13 cellular contexts compared by ENCODE assay signal in genomic region chr15:58137686-58138085, GRCh38. TPM values are rescaled to one million over a fixed set of nuclear protein-coding genes. Genes with fewer than 3 reads are reported as not detected.
A peak's percentile ranks its signal among the peaks of the same experiment; 100 is the strongest.
DNase-seq lines count a peak whose midpoint lies in the region; ATAC-seq and TF ChIP-seq lines count a peak whose summit lies in the region.
"Had no signal": no experiment of that assay in that cellular context is flagged by ENCODE, and none has a peak within 500 bp of the region (broad histone marks: within the 10 kb centered on the region; RNA-seq: fewer than 3 reads in every experiment).

No MANE protein-coding gene starts in this region.

- peaks cover 15% of the 10 kb centered on the region for H3K4me1 Mint-ChIP-seq in activated naive CD8-positive, alpha-beta T cell treated with anti-CD3 and anti-CD28 coated beads, Interleukin-2, amount 50 U/mL, for 24 hours
- H3K4me1 Mint-ChIP-seq in activated naive CD8-positive, alpha-beta T cell treated with anti-CD3 and anti-CD28 coated beads for 36 hours = no peaks in the 10 kb centered on the region
- no peaks in the 10 kb centered on the region for H3K4me1 Mint-ChIP-seq in activated CD4-positive, alpha-beta memory T cell treated with anti-CD3 and anti-CD28 coated beads, Interleukin-2, amount 10 ng/mL, durations not matched to agents 7 days and 5 days
- no peaks in the 10 kb centered on the region for H3K4me1 Mint-ChIP-seq in stimulated activated naive B cell treated with anti-CD40 and anti-IgM and Interleukin-4, amounts not matched to agents 10 μg/mL and 1 μg/mL and 100 μg/mL, for 72 hours

- H3K36me3 ChIP-seq in OCI-LY3 (replicated peaks; ENCODE audit: low read depth, low read length) = no peaks in the 10 kb centered on the region
- H3K36me3 ChIP-seq in neutrophil = peaks cover 17% of the 10 kb centered on the region

- no peaks in the 10 kb centered on the region for H3K79me2 ChIP-seq in OCI-LY3 (ENCODE audit: low read length)

- no peaks in the 10 kb centered on the region for H4K20me1 ChIP-seq in OCI-LY3 (ENCODE audit: insufficient read depth, low read length)

- peaks cover 32% of the 10 kb centered on the region for H3K4me1 ChIP-seq in OCI-LY3 (ENCODE audit: low read length)
- H3K4me1 ChIP-seq in neutrophil (ENCODE audit: control insufficient read depth in 1 of 2, insufficient read depth in 1 of 2, low read depth in 1 of 2, low read length in 1 of 2) = peaks cover 34 to 39% of the 10 kb centered on the region in 2 experiments

- H3K9ac ChIP-seq in OCI-LY3 (ENCODE audit: low read length) = peak overlapping the region; percentile 11; the same call in 1 of the 2 replicates

- peak; percentile 28 for ATAC-seq in activated naive CD8-positive, alpha-beta T cell treated with anti-CD3 and anti-CD28 coated beads, Interleukin-2, amount 50 U/mL, for 24 hours
- no peak for ATAC-seq in stimulated activated naive B cell treated with anti-CD40 and anti-IgM and Interleukin-4, amounts not matched to agents 10 μg/mL and 1 μg/mL and 100 μg/mL, for 72 hours (replicated peaks)
- ATAC-seq: GM23338 had no signal

- no peaks in the 10 kb centered on the region for H3K36me3 Mint-ChIP-seq in activated naive CD8-positive, alpha-beta T cell treated with anti-CD3 and anti-CD28 coated beads, Interleukin-2, amount 50 U/mL, for 24 hours (ENCODE audit: low read depth)
- H3K36me3 Mint-ChIP-seq in activated naive CD8-positive, alpha-beta T cell treated with anti-CD3 and anti-CD28 coated beads for 36 hours = no peaks in the 10 kb centered on the region
- H3K36me3 Mint-ChIP-seq in activated CD4-positive, alpha-beta memory T cell treated with anti-CD3 and anti-CD28 coated beads, Interleukin-2, amount 10 ng/mL, durations not matched to agents 7 days and 5 days (ENCODE audit: low read depth) = no peaks in the 10 kb centered on the region
- H3K36me3 Mint-ChIP-seq in stimulated activated naive B cell treated with anti-CD40 and anti-IgM and Interleukin-4, amounts not matched to agents 10 μg/mL and 1 μg/mL and 100 μg/mL, for 72 hours = no peaks in the 10 kb centered on the region

- POLR2A ChIA-PET in activated CD4-positive, alpha-beta memory T cell treated with anti-CD3 and anti-CD28 coated beads, Interleukin-2, amount 10 ng/mL, durations not matched to agents 7 days and 5 days (lab: Charles Lee) = no interaction called here

- no peak overlapping the region for H3K27ac ChIP-seq in OCI-LY3 (ENCODE audit: low read length)
- peak overlapping the region; percentile 98 for H3K27ac ChIP-seq in neutrophil

- CTCF ChIA-PET in activated CD4-positive, alpha-beta memory T cell treated with anti-CD3 and anti-CD28 coated beads, Interleukin-2, amount 10 ng/mL, durations not matched to agents 7 days and 5 days (lab: Charles Lee) = no interaction called here

- H3K27me3 ChIP-seq in OCI-LY3 (ENCODE audit: low read depth, low read length) (no peaks in the 10 kb centered on the region), neutrophil (peaks cover 9% of the 10 kb centered on the region)

- TF ChIP-seq CTCF in OCI-LY3 (IDR thresholded peaks at IDR 0.05; ENCODE audit: low read depth, low read length) (no peak), neutrophil (IDR thresholded peaks at IDR 0.05) (no peak)

- no peak for DNase-seq in activated naive CD8-positive, alpha-beta T cell treated with anti-CD3 and anti-CD28 coated beads, Interleukin-2, amount 50 U/mL, for 24 hours
- no peak for DNase-seq in activated naive CD8-positive, alpha-beta T cell treated with anti-CD3 and anti-CD28 coated beads for 36 hours
- DNase-seq in OCI-M2 (lab: John Stamatoyannopoulos, UW; ENCODE audit: unreplicated experiment) = no peak
- no peak for DNase-seq in activated CD4-positive, alpha-beta memory T cell treated with anti-CD3 and anti-CD28 coated beads, Interleukin-2, amount 10 ng/mL, durations not matched to agents 7 days and 5 days
- no peak for DNase-seq in stimulated activated naive B cell treated with anti-CD40 and anti-IgM and Interleukin-4, amounts not matched to agents 10 μg/mL and 1 μg/mL and 100 μg/mL, for 72 hours
- DNase-seq: DMS53, GF-D8, H7, IMR-90 had no signal

- H3K9me3 ChIP-seq in OCI-LY3 (ENCODE audit: insufficient read depth, low read length) = no peaks in the 10 kb centered on the region
- no peaks in the 10 kb centered on the region for H3K9me3 ChIP-seq in neutrophil

- H3K4me3 Mint-ChIP-seq in activated naive CD8-positive, alpha-beta T cell treated with anti-CD3 and anti-CD28 coated beads, Interleukin-2, amount 50 U/mL, for 24 hours = no peak overlapping the region
- no peak overlapping the region for H3K4me3 Mint-ChIP-seq in activated naive CD8-positive, alpha-beta T cell treated with anti-CD3 and anti-CD28 coated beads for 36 hours
- H3K4me3 Mint-ChIP-seq in activated CD4-positive, alpha-beta memory T cell treated with anti-CD3 and anti-CD28 coated beads, Interleukin-2, amount 10 ng/mL, durations not matched to agents 7 days and 5 days = no peak overlapping the region
- H3K4me3 Mint-ChIP-seq in stimulated activated naive B cell treated with anti-CD40 and anti-IgM and Interleukin-4, amounts not matched to agents 10 μg/mL and 1 μg/mL and 100 μg/mL, for 72 hours = no peak overlapping the region
- H3K4me3 Mint-ChIP-seq: GM23338 had no signal

- H3K4me3 ChIP-seq in OCI-LY3 (ENCODE audit: low read length) (peak overlapping the region; percentile 61), neutrophil (ENCODE audit: low read depth in 1 of 2, low read length in 1 of 2) (peak overlapping the region; percentile 80 to 81)
- H3K4me3 ChIP-seq: GM23338 had no signal

- H3K27ac Mint-ChIP-seq in activated naive CD8-positive, alpha-beta T cell treated with anti-CD3 and anti-CD28 coated beads, Interleukin-2, amount 50 U/mL, for 24 hours = no peak overlapping the region
- no peak overlapping the region for H3K27ac Mint-ChIP-seq in activated naive CD8-positive, alpha-beta T cell treated with anti-CD3 and anti-CD28 coated beads for 36 hours
- no peak overlapping the region for H3K27ac Mint-ChIP-seq in activated CD4-positive, alpha-beta memory T cell treated with anti-CD3 and anti-CD28 coated beads, Interleukin-2, amount 10 ng/mL, durations not matched to agents 7 days and 5 days
- no peak overlapping the region for H3K27ac Mint-ChIP-seq in stimulated activated naive B cell treated with anti-CD40 and anti-IgM and Interleukin-4, amounts not matched to agents 10 μg/mL and 1 μg/mL and 100 μg/mL, for 72 hours
- H3K27ac Mint-ChIP-seq: GM23338 had no signal

- H2AFZ ChIP-seq in OCI-LY3 (ENCODE audit: low read depth, low read length) = peak overlapping the region; percentile 54; the same call in 1 of the 2 replicates

- H3K4me2 ChIP-seq in OCI-LY3 (ENCODE audit: low read length) = peak overlapping the region; percentile 83
- H3K4me2 ChIP-seq: GM23338 had no signal

- no peaks in the 10 kb centered on the region for H3K9me3 Mint-ChIP-seq in activated naive CD8-positive, alpha-beta T cell treated with anti-CD3 and anti-CD28 coated beads, Interleukin-2, amount 50 U/mL, for 24 hours
- no peaks in the 10 kb centered on the region for H3K9me3 Mint-ChIP-seq in activated naive CD8-positive, alpha-beta T cell treated with anti-CD3 and anti-CD28 coated beads for 36 hours
- no peaks in the 10 kb centered on the region for H3K9me3 Mint-ChIP-seq in activated CD4-positive, alpha-beta memory T cell treated with anti-CD3 and anti-CD28 coated beads, Interleukin-2, amount 10 ng/mL, durations not matched to agents 7 days and 5 days
- H3K9me3 Mint-ChIP-seq in stimulated activated naive B cell treated with anti-CD40 and anti-IgM and Interleukin-4, amounts not matched to agents 10 μg/mL and 1 μg/mL and 100 μg/mL, for 72 hours = no peaks in the 10 kb centered on the region
- H3K9me3 Mint-ChIP-seq: GM23338 had no signal

- peaks cover 17% of the 10 kb centered on the region for H3K27me3 Mint-ChIP-seq in activated naive CD8-positive, alpha-beta T cell treated with anti-CD3 and anti-CD28 coated beads, Interleukin-2, amount 50 U/mL, for 24 hours
- H3K27me3 Mint-ChIP-seq in activated naive CD8-positive, alpha-beta T cell treated with anti-CD3 and anti-CD28 coated beads for 36 hours = peaks cover 10% of the 10 kb centered on the region
- peaks cover 34% of the 10 kb centered on the region for H3K27me3 Mint-ChIP-seq in activated CD4-positive, alpha-beta memory T cell treated with anti-CD3 and anti-CD28 coated beads, Interleukin-2, amount 10 ng/mL, durations not matched to agents 7 days and 5 days
- peaks cover 7 to 14% of the 10 kb centered on the region in 2 donors for H3K27me3 Mint-ChIP-seq in stimulated activated naive B cell treated with anti-CD40 and anti-IgM and Interleukin-4, amounts not matched to agents 10 μg/mL and 1 μg/mL and 100 μg/mL, for 72 hours

RNA-seq across cellular contexts. Expression of gene AQP9, which starts 0.5 kb away (rescaled TPM):
- total RNA-seq in activated naive CD8-positive, alpha-beta T cell treated with anti-CD3 and anti-CD28 coated beads for 36 hours = not detected
- not detected for total RNA-seq in activated CD4-positive, alpha-beta memory T cell treated with anti-CD3 and anti-CD28 coated beads, Interleukin-2, amount 10 ng/mL, durations not matched to agents 7 days and 5 days
- total RNA-seq: A673, GM23338, H7, IMR-90 had no signal
